In genomic region chr19:14113762-14114414, GRCh38 we compare ENCODE assay signal across 8 cellular contexts. TPM values are rescaled to one million over a fixed set of nuclear protein-coding genes. Genes with fewer than 3 reads are reported as not detected.
DNase-seq lines count a peak whose midpoint lies in the region; ATAC-seq and TF ChIP-seq lines count a peak whose summit lies in the region.

No MANE protein-coding gene starts in this region.

- H3K9me3 ChIP-seq in NT2/D1 (ENCODE audit: insufficient read depth, low read length) (no peaks in the 10 kb centered on the region), thyroid gland (no peaks in the 10 kb centered on the region)

- H3K27ac ChIP-seq in thyroid gland, result peak overlapping the region in 2 of 3 donors; percentile 76

- no peak overlapping the region for H3K27ac Mint-ChIP-seq in activated naive CD8-positive, alpha-beta T cell treated with anti-CD3 and anti-CD28 coated beads for 36 hours

- H3K27me3 ChIP-seq in NT2/D1 (ENCODE audit: insufficient read depth, insufficient read length), result no peaks in the 10 kb centered on the region
- H3K27me3 ChIP-seq in thyroid gland, result no peaks in the 10 kb centered on the region

- H3K4me1 Mint-ChIP-seq in activated naive CD8-positive, alpha-beta T cell treated with anti-CD3 and anti-CD28 coated beads for 36 hours, result peaks cover 40% of the 10 kb centered on the region

- intact Hi-C loops in thyroid gland (cut with DNase I), result no loop called here

- H3K4me3 ChIP-seq in NT2/D1 (ENCODE audit: insufficient read length, low read depth) (no peak overlapping the region), thyroid gland (replicated peaks in 1 of 3) (no peak overlapping the region)

- H3K9me3 Mint-ChIP-seq in activated naive CD8-positive, alpha-beta T cell treated with anti-CD3 and anti-CD28 coated beads for 36 hours, result no peaks in the 10 kb centered on the region

- TF ChIP-seq POLR2A in thyroid gland (IDR thresholded peaks at IDR 0.05), result no peak

- TF ChIP-seq CTCF in thyroid gland (IDR thresholded peaks at IDR 0.05), result no peak

- H3K27me3 Mint-ChIP-seq in activated naive CD8-positive, alpha-beta T cell treated with anti-CD3 and anti-CD28 coated beads for 36 hours, result no peaks in the 10 kb centered on the region

- H3K4me1 ChIP-seq in NT2/D1 (ENCODE audit: insufficient read depth, insufficient read length) (peaks cover 25% of the 10 kb centered on the region), thyroid gland (peaks cover 34 to 51% of the 10 kb centered on the region in 2 donors)

- no peak overlapping the region for H3K4me3 Mint-ChIP-seq in activated naive CD8-positive, alpha-beta T cell treated with anti-CD3 and anti-CD28 coated beads for 36 hours

- no peaks in the 10 kb centered on the region for H3K36me3 Mint-ChIP-seq in activated naive CD8-positive, alpha-beta T cell treated with anti-CD3 and anti-CD28 coated beads for 36 hours

- 88 to 90% methylated on average over 18 of the region's 18 CpGs for WGBS in thyroid gland, 2 donors

- DNase-seq in COLO668 (lab: John Stamatoyannopoulos, UW; ENCODE audit: unreplicated experiment) (peak; percentile 28), NT2/D1 (ENCODE audit: low read depth, low spot score) (no peak), left lobe of liver (ENCODE audit: low spot score) (peak; percentile 81), thyroid gland (no peak), ureter (ENCODE audit: low spot score) (no peak), D341Med (ENCODE audit: low spot score) (no peak)
- peak; percentile 57 for DNase-seq in activated naive CD8-positive, alpha-beta T cell treated with anti-CD3 and anti-CD28 coated beads for 36 hours

- ATAC-seq in left lobe of liver (peak; percentile 15), HG03139 (IDR thresholded peaks at IDR 0.05; ENCODE audit: unreplicated experiment) (no peak)

- no peaks in the 10 kb centered on the region for H3K36me3 ChIP-seq in NT2/D1 (ENCODE audit: insufficient read depth, insufficient read length, low read length)
- no peaks in the 10 kb centered on the region for H3K36me3 ChIP-seq in thyroid gland

- peak overlapping the region; percentile 51 for H3K9ac ChIP-seq in NT2/D1 (ENCODE audit: insufficient read length, low read depth)

RNA-seq across cellular contexts. Expression of gene PRKACA, which starts 3.7 kb away (rescaled TPM):
- total RNA-seq in activated naive CD8-positive, alpha-beta T cell treated with anti-CD3 and anti-CD28 coated beads for 36 hours, result 10 to 100 TPM; 54.3 to 56.0 TPM
- total RNA-seq in left lobe of liver (78.4 TPM), thyroid gland (10 to 100 TPM; 33.2 to 69.4 (median 55.5) TPM), ureter (89.3 TPM)

RNA-seq across cellular contexts. Expression of gene ASF1B, which starts 22.5 kb away (rescaled TPM):
- total RNA-seq in activated naive CD8-positive, alpha-beta T cell treated with anti-CD3 and anti-CD28 coated beads for 36 hours, result 10 to 100 TPM; 77.5 to 78.5 TPM
- total RNA-seq in left lobe of liver (0.45 TPM), thyroid gland (1 to 10 TPM in 2 of 4 donors, under 1 TPM in 2; 0.54 to 2.6 (median 0.95) TPM), ureter (1.5 TPM)

RNA-seq across cellular contexts. Expression of gene SAMD1, which starts 23.3 kb away (rescaled TPM):
- 10 to 100 TPM; 66.7 to 68.0 TPM for total RNA-seq in activated naive CD8-positive, alpha-beta T cell treated with anti-CD3 and anti-CD28 coated beads for 36 hours
- total RNA-seq in left lobe of liver (19.1 TPM), thyroid gland (10 to 100 TPM; 15.2 to 27.3 (median 22.7) TPM), ureter (24.3 TPM)

RNA-seq across cellular contexts. Expression of gene C19orf67, which starts 28.3 kb away (rescaled TPM):
- not detected for total RNA-seq in activated naive CD8-positive, alpha-beta T cell treated with anti-CD3 and anti-CD28 coated beads for 36 hours
- not detected for total RNA-seq in left lobe of liver
- total RNA-seq in thyroid gland, result not detected
- not detected for total RNA-seq in ureter

RNA-seq across cellular contexts. Expression of gene MISP3, which starts 41.3 kb away (rescaled TPM):
- under 1 TPM; 0.20 to 0.31 TPM for total RNA-seq in activated naive CD8-positive, alpha-beta T cell treated with anti-CD3 and anti-CD28 coated beads for 36 hours
- total RNA-seq in left lobe of liver (15.2 TPM), thyroid gland (1 to 10 TPM; 7.9 to 9.9 (median 9.1) TPM), ureter (4.3 TPM)

Comparison
In these comparisons a context has a peak if more than half of its experiments do, and no peak if none do; other contexts are left out.
1. DNase-seq: peak in COLO668 (single experiment), activated naive CD8-positive, alpha-beta T cell treated with anti-CD3 and anti-CD28 coated beads for 36 hours (single experiment) and left lobe of liver (single experiment); none in NT2/D1 (single experiment), thyroid gland (0 of 2), ureter (single experiment) and D341Med (single experiment).
2. RNA of gene ASF1B, which starts 22.5 kb away (total RNA-seq): 77.5 to 78.5 TPM in activated naive CD8-positive, alpha-beta T cell treated with anti-CD3 and anti-CD28 coated beads for 36 hours; 1.5 TPM in ureter (single experiment), 0.54 to 2.6 TPM in thyroid gland and 0.45 TPM in left lobe of liver (single experiment); every median in the first group is over 10 times any median in the second.